ENCODE assay signal across 1 cellular context in genomic region chr2:147711031-147711430, GRCh38.
TF ChIP-seq lines count a peak whose summit lies in the region.

No MANE protein-coding gene starts in this region.

TF ChIP-seq in IMR-90, 13 proteins besides CTCF, POLR2A, EP300 and RAD21 (continued from another document):
- TF ChIP-seq, protein P1, sequence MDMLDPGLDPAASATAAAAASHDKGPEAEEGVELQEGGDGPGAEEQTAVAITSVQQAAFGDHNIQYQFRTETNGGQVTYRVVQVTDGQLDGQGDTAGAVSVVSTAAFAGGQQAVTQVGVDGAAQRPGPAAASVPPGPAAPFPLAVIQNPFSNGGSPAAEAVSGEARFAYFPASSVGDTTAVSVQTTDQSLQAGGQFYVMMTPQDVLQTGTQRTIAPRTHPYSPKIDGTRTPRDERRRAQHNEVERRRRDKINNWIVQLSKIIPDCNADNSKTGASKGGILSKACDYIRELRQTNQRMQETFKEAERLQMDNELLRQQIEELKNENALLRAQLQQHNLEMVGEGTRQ (IDR thresholded peaks at IDR 0.05; ENCODE audit: low read depth, low read length): no peak
- TF ChIP-seq ELK1 (IDR thresholded peaks at IDR 0.05; ENCODE audit: borderline replicate concordance, low read depth, low read length) (no peak), MXI1 (IDR thresholded peaks at IDR 0.05; ENCODE audit: borderline replicate concordance, low read depth, low read length) (no peak), CEBPB (IDR thresholded peaks at IDR 0.05; ENCODE audit: low read depth, low read length) (no peak), CHD1 (IDR thresholded peaks at IDR 0.05; ENCODE audit: low read depth, low read length) (no peak), MAFK (IDR thresholded peaks at IDR 0.05; ENCODE audit: low read depth, low read length) (no peak), RFX5 (IDR thresholded peaks at IDR 0.05; ENCODE audit: low read depth, low read length) (no peak)
